In the genomic region with DNA sequence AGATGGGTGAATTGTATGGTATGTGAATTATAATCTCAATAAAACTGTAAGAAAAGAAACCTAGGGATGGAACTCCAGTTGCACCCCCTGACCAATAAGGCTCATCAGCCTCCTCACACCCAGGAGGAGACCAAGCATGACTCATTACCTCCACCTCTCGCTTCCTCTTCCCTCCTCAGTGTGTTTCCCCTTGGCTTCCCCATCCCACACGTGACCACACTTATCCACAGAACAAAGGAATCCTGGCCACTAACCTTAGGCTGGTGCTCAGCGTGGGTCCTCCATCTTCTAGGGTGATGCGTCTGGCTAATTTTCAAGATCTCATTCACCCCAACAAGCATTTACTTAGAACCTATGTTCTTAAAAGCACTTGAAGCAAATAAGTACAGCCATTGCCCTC, we compare ENCODE assay signal across 9 cellular contexts. TPM values are rescaled to one million over a fixed set of nuclear protein-coding genes. Genes with fewer than 3 reads are reported as not detected.
DNase-seq lines count a peak whose midpoint lies in the region; ATAC-seq and TF ChIP-seq lines count a peak whose summit lies in the region.
"Had no signal": no experiment of that assay in that cellular context is flagged by ENCODE, and none has a peak within 500 bp of the region (broad histone marks: within the 10 kb centered on the region; RNA-seq: fewer than 3 reads in every experiment).

No MANE protein-coding gene starts in this region.

- H3K79me1 ChIP-seq in trophoblast cell (ENCODE audit: low read length), result no peaks in the 10 kb centered on the region

- H4K91ac ChIP-seq in trophoblast cell (ENCODE audit: low read depth, low read length), result no peak overlapping the region

- no peaks in the 10 kb centered on the region for H3K36me3 ChIP-seq in trophoblast cell (ENCODE audit: control insufficient read depth in 1 of 2, insufficient read depth in 2 of 2, low read length in 2 of 2)
- no peaks in the 10 kb centered on the region for H3K36me3 ChIP-seq in WERI-Rb-1
- H3K36me3 ChIP-seq: BE2C had no signal

- H3K4me3 ChIP-seq in trophoblast cell (ENCODE audit: low read depth, low read length) (no peak overlapping the region), WERI-Rb-1 (ENCODE audit: low read depth, low read length) (no peak overlapping the region)

- no peak overlapping the region for H3K23ac ChIP-seq in trophoblast cell (ENCODE audit: low read length)

- H3K18ac ChIP-seq in trophoblast cell (ENCODE audit: low read length), result no peak overlapping the region

- H3K14ac ChIP-seq in trophoblast cell (ENCODE audit: low read length), result no peak overlapping the region

- H3K27ac ChIP-seq in trophoblast cell (ENCODE audit: low read depth, low read length), result no peak overlapping the region
- H3K27ac ChIP-seq in WERI-Rb-1, result no peak overlapping the region

- no peak overlapping the region for H2AK5ac ChIP-seq in trophoblast cell (ENCODE audit: low read length)

- H3K9me3 ChIP-seq in trophoblast cell (ENCODE audit: insufficient read depth, low read depth, low read length) (peaks cover 4% of the 10 kb centered on the region), WERI-Rb-1 (ENCODE audit: severe bottlenecking) (no peaks in the 10 kb centered on the region)
- H3K9me3 ChIP-seq: BE2C had no signal

- ATAC-seq in GM19395 (IDR thresholded peaks at IDR 0.05; ENCODE audit: unreplicated experiment) (no peak), GM19467 (IDR thresholded peaks at IDR 0.05; ENCODE audit: unreplicated experiment) (no peak)

- no peak overlapping the region for H2AFZ ChIP-seq in trophoblast cell (ENCODE audit: insufficient read depth, low read length, poor library complexity)

- no peak overlapping the region for H2BK5ac ChIP-seq in trophoblast cell (ENCODE audit: low read depth, low read length, poor library complexity)

- H4K12ac ChIP-seq in trophoblast cell (ENCODE audit: low read depth, low read length), result no peak overlapping the region

- peak; percentile 28 for DNase-seq in stimulated activated naive CD4-positive, alpha-beta T cell treated with Interleukin-2 at 50 U/mL for 16 hours (lab: John Stamatoyannopoulos, UW)
- DNase-seq in stimulated activated naive CD4-positive, alpha-beta T cell (lab: John Stamatoyannopoulos, UW), result no peak
- DNase-seq in activated CD8-positive, alpha-beta memory T cell treated with anti-CD3 and anti-CD28 coated beads for 24 hours, result peak; percentile 62
- DNase-seq in trophoblast cell, result peak; percentile 7 to 12
- DNase-seq in NCI-H146 treated with DMSO at 0.1 percent for 48 hours (lab: John Stamatoyannopoulos, UW; ENCODE audit: unreplicated experiment), result no peak
- DNase-seq in WERI-Rb-1, result no peak
- DNase-seq: BE2C had no signal

- H2BK120ac ChIP-seq in trophoblast cell (ENCODE audit: insufficient read depth, low read length, poor library complexity), result no peak overlapping the region

- H3K9ac ChIP-seq in trophoblast cell (ENCODE audit: low read length), result no peak overlapping the region

- H4K8ac ChIP-seq in trophoblast cell (ENCODE audit: low read depth, low read length), result no peak overlapping the region

- H3K79me2 ChIP-seq in trophoblast cell (ENCODE audit: control insufficient read depth, insufficient read depth, low read length, poor library complexity), result no peaks in the 10 kb centered on the region

- TF ChIP-seq CTCF in WERI-Rb-1 (IDR thresholded peaks at IDR 0.05; ENCODE audit: low read depth, low read length), result no peak

- no peak overlapping the region for H2BK12ac ChIP-seq in trophoblast cell (ENCODE audit: low read length)

- H3K4ac ChIP-seq in trophoblast cell (ENCODE audit: low read depth, low read length), result no peak overlapping the region

- H3K27me3 ChIP-seq in trophoblast cell (ENCODE audit: insufficient read depth, low read length), result no peaks in the 10 kb centered on the region
- H3K27me3 ChIP-seq in WERI-Rb-1 (ENCODE audit: insufficient read depth, low read depth, severe bottlenecking), result no peaks in the 10 kb centered on the region

- no peak overlapping the region for H3K4me2 ChIP-seq in trophoblast cell (ENCODE audit: low read length)

- peaks cover 0 to 4% of the 10 kb centered on the region in 2 experiments for H3K4me1 ChIP-seq in trophoblast cell (ENCODE audit: control insufficient read depth in 1 of 2, insufficient read depth in 2 of 2, low read length in 2 of 2)
- H3K4me1 ChIP-seq: BE2C had no signal

- no CpG with 5 or more reads among the region's 4 CpGs for WGBS in trophoblast cell (ENCODE audit: extremely low coverage, insufficient coverage, insufficient read length)

RNA-seq across cellular contexts. Expression of a gene that starts 36.2 kb away (rescaled TPM):
- 1.1 and 1.3 TPM in 2 replicates for polyA plus RNA-seq in trophoblast cell (2013)

Comparison
In these comparisons a context has a peak if more than half of its experiments do, and no peak if none do; other contexts are left out.
1. DNase-seq: peak in stimulated activated naive CD4-positive, alpha-beta T cell treated with Interleukin-2 at 50 U/mL for 16 hours (single experiment), activated CD8-positive, alpha-beta memory T cell treated with anti-CD3 and anti-CD28 coated beads for 24 hours (single experiment) and trophoblast cell (2 of 2); none in stimulated activated naive CD4-positive, alpha-beta T cell (0 of 6), NCI-H146 treated with DMSO at 0.1 percent for 48 hours (single experiment) and WERI-Rb-1 (single experiment).